In the genomic region with DNA sequence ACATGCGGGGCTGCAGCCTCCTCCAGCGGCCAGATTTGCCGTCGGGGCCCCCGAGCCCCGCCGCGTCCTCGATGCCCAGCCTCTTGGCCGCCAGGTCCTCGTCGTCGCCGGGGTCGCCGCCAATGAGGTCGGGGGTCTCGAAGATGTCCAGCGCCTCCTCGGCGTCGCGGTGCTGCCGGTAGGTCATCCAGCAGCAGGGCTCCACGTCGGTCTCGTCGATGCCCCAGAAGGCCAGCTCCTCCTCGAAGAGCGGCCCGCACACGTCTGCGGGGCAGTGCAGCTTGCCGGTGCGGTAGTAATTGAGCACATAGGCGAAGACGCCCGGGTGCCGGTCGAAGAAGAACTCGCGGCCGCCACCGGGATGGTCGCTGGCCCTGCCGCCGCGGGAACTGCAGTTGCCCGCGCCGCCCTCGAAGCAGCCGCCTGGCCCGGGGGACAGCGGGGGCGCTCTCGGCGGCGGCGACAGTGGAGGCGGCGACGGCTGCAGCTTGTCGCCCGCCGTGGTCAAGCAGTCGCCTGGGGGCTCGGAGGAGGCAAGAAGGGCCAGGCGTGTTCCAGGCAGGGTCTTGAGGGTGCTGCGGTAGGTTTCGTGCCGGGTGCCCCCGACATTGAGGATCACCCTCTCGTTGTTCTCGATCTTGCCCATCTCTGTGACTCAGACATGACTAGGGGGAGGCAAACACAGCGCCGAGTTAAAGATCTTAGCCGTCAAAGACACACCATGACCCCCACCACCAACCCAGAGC, we compare ENCODE assay signal across 17 cellular contexts. TPM values are rescaled to one million over a fixed set of nuclear protein-coding genes. Genes with fewer than 3 reads are reported as not detected.
A peak's percentile ranks its signal among the peaks of the same experiment; 100 is the strongest.
DNase-seq lines count a peak whose midpoint lies in the region; ATAC-seq and TF ChIP-seq lines count a peak whose summit lies in the region.
"Had no signal": no experiment of that assay in that cellular context is flagged by ENCODE, and none has a peak within 500 bp of the region (broad histone marks: within the 10 kb centered on the region; RNA-seq: fewer than 3 reads in every experiment).

No MANE protein-coding gene starts in this region.

- peaks cover 6% of the 10 kb centered on the region for H3K4me1 Mint-ChIP-seq in activated CD8-positive, alpha-beta T cell treated with anti-CD3 and anti-CD28 coated beads, Interleukin-2, amount 10 ng/mL, durations not matched to agents 7 days and 5 days (ENCODE audit: low read depth)
- H3K4me1 Mint-ChIP-seq: immature natural killer cell had no signal

- DNase-seq in GM20000 (ENCODE audit: low spot score) (peak; percentile 17), retina (peak; percentile 78), C1 segment of cervical spinal cord (lab: John Stamatoyannopoulos, UW) (no peak)
- DNase-seq in activated CD8-positive, alpha-beta T cell treated with anti-CD3 and anti-CD28 coated beads, Interleukin-2, amount 10 ng/mL, durations not matched to agents 7 days and 5 days = no peak
- DNase-seq: activated CD4-positive, alpha-beta T cell treated with anti-CD3 and anti-CD28 coated beads for 1 hour; CD8-positive, alpha-beta T cell; colonic mucosa; HFFc6; immature natural killer cell; NCI-H2081; stimulated activated CD4-positive, alpha-beta T cell treated with anti-CD3 and anti-CD28 coated beads, Interleukin-4, amount 100 ng/mL, for 1 hour had no signal

- peaks cover 48% of the 10 kb centered on the region for H3K27me3 ChIP-seq in iPS-15b (ENCODE audit: control insufficient read depth, insufficient read depth, low read length)

- no peak overlapping the region for H3K27ac Mint-ChIP-seq in activated CD8-positive, alpha-beta T cell treated with anti-CD3 and anti-CD28 coated beads, Interleukin-2, amount 10 ng/mL, durations not matched to agents 7 days and 5 days
- H3K27ac Mint-ChIP-seq: CD8-positive, alpha-beta T cell; HFFc6; immature natural killer cell had no signal

- peak overlapping the region; percentile 65 for H3K4me3 ChIP-seq in iPS-15b (ENCODE audit: low read depth, low read length)
- H3K4me3 ChIP-seq: colonic mucosa had no signal

- CTCF ChIA-PET in activated CD8-positive, alpha-beta T cell treated with anti-CD3 and anti-CD28 coated beads, Interleukin-2, amount 10 ng/mL, durations not matched to agents 7 days and 5 days (lab: Charles Lee) = interaction anchor here (0.6 kb wide), 1 partner anchor 171 kb away, joined by 3 read pairs; no protein-coding TSS in a partner anchor

- TF ChIP-seq CTCF in GM20000 (IDR thresholded peaks at IDR 0.05; ENCODE audit: extremely low read depth, missing control alignments) = no peak

- H3K9ac ChIP-seq in iPS-15b (ENCODE audit: low read depth, low read length) = no peak overlapping the region

- peaks cover 2% of the 10 kb centered on the region for H3K4me1 ChIP-seq in iPS-15b (ENCODE audit: control insufficient read depth, insufficient read depth, low read length)
- H3K4me1 ChIP-seq: colonic mucosa had no signal

- no peak overlapping the region for H3K4me3 Mint-ChIP-seq in activated CD8-positive, alpha-beta T cell treated with anti-CD3 and anti-CD28 coated beads, Interleukin-2, amount 10 ng/mL, durations not matched to agents 7 days and 5 days
- H3K4me3 Mint-ChIP-seq: HFFc6 had no signal

- POLR2A ChIA-PET in activated CD8-positive, alpha-beta T cell treated with anti-CD3 and anti-CD28 coated beads, Interleukin-2, amount 10 ng/mL, durations not matched to agents 7 days and 5 days (lab: Charles Lee) = no interaction called here

- H3K9me3 Mint-ChIP-seq in activated CD8-positive, alpha-beta T cell treated with anti-CD3 and anti-CD28 coated beads, Interleukin-2, amount 10 ng/mL, durations not matched to agents 7 days and 5 days (ENCODE audit: insufficient read depth) = no peaks in the 10 kb centered on the region
- H3K9me3 Mint-ChIP-seq: CD8-positive, alpha-beta T cell had no signal

- H3K36me3 Mint-ChIP-seq in activated CD8-positive, alpha-beta T cell treated with anti-CD3 and anti-CD28 coated beads, Interleukin-2, amount 10 ng/mL, durations not matched to agents 7 days and 5 days (ENCODE audit: low read depth) = no peaks in the 10 kb centered on the region
- H3K36me3 Mint-ChIP-seq: CD8-positive, alpha-beta T cell had no signal

- H3K27me3 Mint-ChIP-seq in activated CD8-positive, alpha-beta T cell treated with anti-CD3 and anti-CD28 coated beads, Interleukin-2, amount 10 ng/mL, durations not matched to agents 7 days and 5 days (ENCODE audit: low read depth) = peaks cover 35% of the 10 kb centered on the region

- ATAC-seq in activated CD8-positive, alpha-beta T cell treated with anti-CD3 and anti-CD28 coated beads, Interleukin-2, amount 10 ng/mL, durations not matched to agents 7 days and 5 days = peak; percentile 11
- no peak for ATAC-seq in GM21529 (IDR thresholded peaks at IDR 0.05; ENCODE audit: unreplicated experiment)
- no peak for ATAC-seq in GM19328 (IDR thresholded peaks at IDR 0.05; ENCODE audit: unreplicated experiment)
- ATAC-seq: CD8-positive, alpha-beta T cell had no signal

- no peaks in the 10 kb centered on the region for H3K36me3 ChIP-seq in iPS-15b (ENCODE audit: control insufficient read depth, insufficient read depth, low read length)
- H3K36me3 ChIP-seq: colonic mucosa had no signal

- no peaks in the 10 kb centered on the region for H3K9me3 ChIP-seq in iPS-15b (ENCODE audit: control insufficient read depth, insufficient read depth, low read length)
- H3K9me3 ChIP-seq: colonic mucosa had no signal

RNA-seq across cellular contexts. Expression of a gene that starts 2.1 kb away (rescaled TPM):
- total RNA-seq in activated CD8-positive, alpha-beta T cell treated with anti-CD3 and anti-CD28 coated beads, Interleukin-2, amount 10 ng/mL, durations not matched to agents 7 days and 5 days = not detected
- total RNA-seq: CD8-positive, alpha-beta T cell; fibroblast of lung; HFFc6; M059J; mononuclear cell had no signal

Comparison
In these comparisons a context has a peak if more than half of its experiments do, and no peak if none do; other contexts are left out.
1. DNase-seq: peak in GM20000 (single experiment) and retina (single experiment); none in activated CD8-positive, alpha-beta T cell treated with anti-CD3 and anti-CD28 coated beads, Interleukin-2, amount 10 ng/mL, durations not matched to agents 7 days and 5 days (single experiment) and C1 segment of cervical spinal cord (0 of 14).